ENCODE assay signal across 18 cellular contexts in the genomic region with DNA sequence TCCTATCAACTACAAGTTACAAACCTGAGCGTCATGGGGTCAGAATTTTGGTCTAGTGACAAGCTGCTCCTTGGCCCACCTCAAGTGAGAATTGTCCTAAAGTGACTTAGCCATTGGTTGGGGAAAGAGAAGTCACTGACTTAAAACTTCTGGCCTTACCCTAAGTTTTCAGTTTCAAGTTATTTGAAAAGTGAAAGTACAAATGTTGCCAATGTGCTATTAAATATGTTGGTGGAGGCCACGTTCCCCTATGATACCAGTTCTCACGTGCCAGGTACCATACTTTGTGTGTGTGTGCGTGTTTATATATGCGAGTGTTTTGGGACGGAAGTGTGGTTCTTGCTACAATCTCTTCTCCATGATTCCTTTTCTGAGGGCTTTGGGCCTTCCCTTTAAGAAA. TPM values are rescaled to one million over a fixed set of nuclear protein-coding genes. Genes with fewer than 3 reads are reported as not detected.
DNase-seq lines count a peak whose midpoint lies in the region; ATAC-seq lines count a peak whose summit lies in the region.
"Had no signal": no experiment of that assay in that cellular context is flagged by ENCODE, and none has a peak within 500 bp of the region (broad histone marks: within the 10 kb centered on the region; RNA-seq: fewer than 3 reads in every experiment).

No MANE protein-coding gene starts in this region.

- POLR2A ChIA-PET in activated CD4-positive, alpha-beta memory T cell treated with anti-CD3 and anti-CD28 coated beads for 36 hours (lab: Charles Lee): interaction anchor here (1.6 kb wide), 1 partner anchor 24 kb away, joined by 5 read pairs; no protein-coding TSS in a partner anchor
- POLR2A ChIA-PET in activated CD4-positive, alpha-beta memory T cell treated with anti-CD3 and anti-CD28 coated beads, Interleukin-2, amount 10 ng/mL, durations not matched to agents 7 days and 5 days (lab: Charles Lee): interaction anchor here (1.0 to 2.4 kb wide), 7 partner anchors 9 to 97 kb away, joined by 3 to 13 read pairs (median 3); a partner anchor contains a TSS
- POLR2A ChIA-PET in T-cell (lab: Charles Lee): interaction anchor here in 1 of 2 donors (0.8 to 1.1 kb wide), 2 partner anchors 37 to 71 kb away, joined by 3 read pairs; no protein-coding TSS in a partner anchor

- no peaks in the 10 kb centered on the region for H3K27me3 Mint-ChIP-seq in activated CD4-positive, alpha-beta memory T cell treated with anti-CD3 and anti-CD28 coated beads for 36 hours
- H3K27me3 Mint-ChIP-seq in activated CD4-positive, alpha-beta memory T cell treated with anti-CD3 and anti-CD28 coated beads, Interleukin-2, amount 10 ng/mL, durations not matched to agents 7 days and 5 days: peaks cover 2% of the 10 kb centered on the region
- no peaks in the 10 kb centered on the region for H3K27me3 Mint-ChIP-seq in T-cell
- H3K27me3 Mint-ChIP-seq in naive B cell: no peaks in the 10 kb centered on the region

- no peak for DNase-seq in activated CD4-positive, alpha-beta memory T cell treated with anti-CD3 and anti-CD28 coated beads for 36 hours
- no peak for DNase-seq in activated CD4-positive, alpha-beta memory T cell treated with anti-CD3 and anti-CD28 coated beads, Interleukin-2, amount 10 ng/mL, durations not matched to agents 7 days and 5 days
- DNase-seq in T-cell (no peak), naive B cell (peak; percentile 23), COR-L47 (lab: John Stamatoyannopoulos, UW) (no peak), NCI-H2171 treated with DMSO at 0.1 percent for 48 hours (lab: John Stamatoyannopoulos, UW) (no peak)
- DNase-seq: activated effector memory CD4-positive, alpha-beta T cell treated with anti-CD3 and anti-CD28 coated beads, Interleukin-2, amount 50 U/mL, for 16 hours; DND-41; heart left ventricle; MG63; NCI-H1694 treated with DMSO at 0.1 percent for 48 hours; right lobe of liver; RPMI8226; stomach; upper lobe of right lung had no signal

- ATAC-seq in GM18861 (IDR thresholded peaks at IDR 0.05; ENCODE audit: unreplicated experiment): peak; percentile 68
- ATAC-seq in T-cell (replicated peaks in 1 of 4): peak in 2 of 4 experiments; percentile 27 to 54
- peak; percentile 67 to 89 for ATAC-seq in naive B cell (ENCODE audit: low read depth in 2 of 2)
- ATAC-seq in HG02981 (IDR thresholded peaks at IDR 0.05; ENCODE audit: unreplicated experiment): no peak
- ATAC-seq: heart left ventricle, upper lobe of right lung had no signal

- no peak overlapping the region for H3K4me3 Mint-ChIP-seq in activated CD4-positive, alpha-beta memory T cell treated with anti-CD3 and anti-CD28 coated beads for 36 hours
- no peak overlapping the region for H3K4me3 Mint-ChIP-seq in activated CD4-positive, alpha-beta memory T cell treated with anti-CD3 and anti-CD28 coated beads, Interleukin-2, amount 10 ng/mL, durations not matched to agents 7 days and 5 days
- peak overlapping the region in 1 of 3 donors; percentile 13 for H3K4me3 Mint-ChIP-seq in T-cell
- peak overlapping the region in 3 of 8 donors; percentile 6 to 32 (median 8) for H3K4me3 Mint-ChIP-seq in naive B cell

- peaks cover 5% of the 10 kb centered on the region for H3K36me3 Mint-ChIP-seq in activated CD4-positive, alpha-beta memory T cell treated with anti-CD3 and anti-CD28 coated beads for 36 hours
- H3K36me3 Mint-ChIP-seq in activated CD4-positive, alpha-beta memory T cell treated with anti-CD3 and anti-CD28 coated beads, Interleukin-2, amount 10 ng/mL, durations not matched to agents 7 days and 5 days (ENCODE audit: low read depth): peaks cover 16% of the 10 kb centered on the region
- peaks cover 5% of the 10 kb centered on the region for H3K36me3 Mint-ChIP-seq in T-cell
- H3K36me3 Mint-ChIP-seq in naive B cell: no peaks in the 10 kb centered on the region

- peaks cover 33% of the 10 kb centered on the region for H3K4me1 Mint-ChIP-seq in activated CD4-positive, alpha-beta memory T cell treated with anti-CD3 and anti-CD28 coated beads for 36 hours (ENCODE audit: low read depth)
- H3K4me1 Mint-ChIP-seq in activated CD4-positive, alpha-beta memory T cell treated with anti-CD3 and anti-CD28 coated beads, Interleukin-2, amount 10 ng/mL, durations not matched to agents 7 days and 5 days: peaks cover 32% of the 10 kb centered on the region
- H3K4me1 Mint-ChIP-seq in T-cell (peaks cover 24 to 36% (median 30%) of the 10 kb centered on the region in 3 donors), naive B cell (peaks cover 5 to 18% (median 13%) of the 10 kb centered on the region in 3 donors)

- CTCF ChIA-PET in activated CD4-positive, alpha-beta memory T cell treated with anti-CD3 and anti-CD28 coated beads for 36 hours (lab: Charles Lee): interaction anchor here (0.9 to 1.6 kb wide), 5 partner anchors 20 to 104 kb away, joined by 3 to 5 read pairs (median 3); a partner anchor contains a TSS
- CTCF ChIA-PET in activated CD4-positive, alpha-beta memory T cell treated with anti-CD3 and anti-CD28 coated beads, Interleukin-2, amount 10 ng/mL, durations not matched to agents 7 days and 5 days (lab: Charles Lee): interaction anchor here (0.8 to 1.2 kb wide), 3 partner anchors 22 to 104 kb away, joined by 3 to 4 read pairs (median 3); a partner anchor contains a TSS
- CTCF ChIA-PET in T-cell (lab: Charles Lee): interaction anchor here in 1 of 2 donors (0.7 to 1.2 kb wide), 2 partner anchors 109 to 113 kb away, joined by 3 read pairs; no protein-coding TSS in a partner anchor

- H3K9me3 Mint-ChIP-seq in activated CD4-positive, alpha-beta memory T cell treated with anti-CD3 and anti-CD28 coated beads for 36 hours: peaks cover 13% of the 10 kb centered on the region
- peaks cover 19% of the 10 kb centered on the region for H3K9me3 Mint-ChIP-seq in activated CD4-positive, alpha-beta memory T cell treated with anti-CD3 and anti-CD28 coated beads, Interleukin-2, amount 10 ng/mL, durations not matched to agents 7 days and 5 days
- H3K9me3 Mint-ChIP-seq in T-cell: peaks cover 0 to 6% (median 3%) of the 10 kb centered on the region in 3 donors
- peaks cover 0 to 3% (median 0%) of the 10 kb centered on the region in 7 donors for H3K9me3 Mint-ChIP-seq in naive B cell

- H3K27ac Mint-ChIP-seq in activated CD4-positive, alpha-beta memory T cell treated with anti-CD3 and anti-CD28 coated beads for 36 hours: peak overlapping the region; percentile 59
- H3K27ac Mint-ChIP-seq in activated CD4-positive, alpha-beta memory T cell treated with anti-CD3 and anti-CD28 coated beads, Interleukin-2, amount 10 ng/mL, durations not matched to agents 7 days and 5 days: no peak overlapping the region
- peak overlapping the region; percentile 57 to 87 for H3K27ac Mint-ChIP-seq in T-cell
- peak overlapping the region in 5 of 6 donors; percentile 18 to 94 (median 75) for H3K27ac Mint-ChIP-seq in naive B cell

- intact Hi-C loops in activated CD4-positive, alpha-beta memory T cell treated with anti-CD3 and anti-CD28 coated beads for 36 hours (cut with micrococcal nuclease): no loop called here

RNA-seq across cellular contexts. Expression of a gene that starts 22.6 kb away (rescaled TPM):
- 100 to 1,000 TPM; 167 to 174 TPM for total RNA-seq in activated CD4-positive, alpha-beta memory T cell treated with anti-CD3 and anti-CD28 coated beads for 36 hours
- total RNA-seq in activated CD4-positive, alpha-beta memory T cell treated with anti-CD3 and anti-CD28 coated beads, Interleukin-2, amount 10 ng/mL, durations not matched to agents 7 days and 5 days: 100 to 1,000 TPM; 200 to 208 TPM
- total RNA-seq in T-cell: 100 to 1,000 TPM; 118 to 148 (median 131) TPM
- 10 to 100 TPM in 3 of 6 donors, 1 to 10 TPM in 3; 2.9 to 23.4 (median 10.2) TPM for polyA plus RNA-seq in naive B cell (ENCODE audit: low read depth in 6 of 6)
- total RNA-seq: A673 had no signal
